ENCODE assay signal across 25 cellular contexts in genomic region chr16:19997264-19997663, GRCh38.
DNase-seq lines count a peak whose midpoint lies in the region; ATAC-seq and TF ChIP-seq lines count a peak whose summit lies in the region.
"Had no signal": no experiment of that assay in that cellular context is flagged by ENCODE, and none has a peak within 500 bp of the region (broad histone marks: within the 10 kb centered on the region; RNA-seq: fewer than 3 reads in every experiment).

No MANE protein-coding gene starts in this region.

- intact Hi-C loops in right lobe of liver (cut with DNase I), result no loop called here

- H3K9me3 ChIP-seq in right lobe of liver, result no peaks in the 10 kb centered on the region
- H3K9me3 ChIP-seq: colonic mucosa, right atrium auricular region, thoracic aorta had no signal

- peaks cover 0 to 6% (median 0%) of the 10 kb centered on the region in 4 donors for H3K4me1 ChIP-seq in right lobe of liver
- H3K4me1 ChIP-seq: colonic mucosa, neural progenitor cell, right atrium auricular region had no signal

- 69% methylated on average over 2 of the region's 2 CpGs for WGBS in right lobe of liver (ENCODE audit: insufficient coverage, low coverage, low lambda C conversion rate, missing lambda C conversion rate)

- H3K36me3 ChIP-seq in right lobe of liver, result no peaks in the 10 kb centered on the region
- H3K36me3 ChIP-seq: colonic mucosa, neural progenitor cell, right atrium auricular region, thoracic aorta had no signal

- no peaks in the 10 kb centered on the region for H3K27me3 ChIP-seq in right lobe of liver
- H3K27me3 ChIP-seq: colonic mucosa, neural progenitor cell, right atrium auricular region had no signal

- peak; percentile 13 for DNase-seq in NCI-H2107 treated with DMSO at 0.1 percent for 48 hours (lab: John Stamatoyannopoulos, UW; ENCODE audit: unreplicated experiment)
- DNase-seq in NCI-H2107 (lab: John Stamatoyannopoulos, UW), result no peak
- peak; percentile 63 for DNase-seq in NCI-H1105 (lab: John Stamatoyannopoulos, UW)
- DNase-seq in NCI-H69 (lab: John Stamatoyannopoulos, UW), result peak; percentile 60
- DNase-seq in right lobe of liver, result no peak
- DNase-seq in medulla oblongata (ENCODE audit: extremely low spot score), result no peak
- DNase-seq in NCI-H446 treated with DMSO at 0.1 percent for 48 hours (lab: John Stamatoyannopoulos, UW), result no peak
- DNase-seq: activated B cell treated with CpG ODN at 0.5 μM for 24 hours; activated naive CD8-positive, alpha-beta T cell treated with anti-CD3 and anti-CD28 coated beads, Interleukin-2, amount 50 U/mL, for 24 hours; activated T-cell treated with anti-CD3 and anti-CD28 coated beads, Interleukin-2, amount 50 U/mL, for 48 hours; colonic mucosa; effector CD4-positive, alpha-beta T cell; hippocampal formation; immature natural killer cell; left colon; mesenchymal stem cell; NCI-H2171; posterior cingulate gyrus; stimulated activated CD4-positive, alpha-beta T cell treated with anti-CD3 and anti-CD28 coated beads, Interleukin-1b, Interleukin-23, amount 100 ng/mL, for 48 hours had no signal

- no peak overlapping the region for H3K4me3 ChIP-seq in right lobe of liver
- H3K4me3 ChIP-seq: colonic mucosa, GM12878, neural progenitor cell, right atrium auricular region, SK-N-MC, thoracic aorta had no signal

- TF ChIP-seq POLR2A in right lobe of liver (IDR thresholded peaks at IDR 0.05), result no peak

- ATAC-seq in right lobe of liver (peak; percentile 53 to 77 (median 60)), GM18502 (IDR thresholded peaks at IDR 0.05; ENCODE audit: poor library complexity, unreplicated experiment) (no peak)
- ATAC-seq: activated naive CD8-positive, alpha-beta T cell treated with anti-CD3 and anti-CD28 coated beads, Interleukin-2, amount 50 U/mL, for 24 hours; GM12878; left colon had no signal

- TF ChIP-seq CTCF in right lobe of liver (IDR thresholded peaks at IDR 0.05), result no peak

- no peak overlapping the region for H3K27ac ChIP-seq in right lobe of liver
- H3K27ac ChIP-seq: colonic mucosa, neural progenitor cell, right atrium auricular region, SK-N-MC, thoracic aorta had no signal

Comparison
In these comparisons a context has a peak if more than half of its experiments do, and no peak if none do; other contexts are left out.
1. DNase-seq: peak in NCI-H2107 treated with DMSO at 0.1 percent for 48 hours (single experiment), NCI-H1105 (single experiment) and NCI-H69 (single experiment); none in NCI-H2107 (single experiment), right lobe of liver (0 of 3), medulla oblongata (single experiment) and NCI-H446 treated with DMSO at 0.1 percent for 48 hours (single experiment).